Comparison of ENCODE assay signal across 11 cellular contexts in the genomic region with DNA sequence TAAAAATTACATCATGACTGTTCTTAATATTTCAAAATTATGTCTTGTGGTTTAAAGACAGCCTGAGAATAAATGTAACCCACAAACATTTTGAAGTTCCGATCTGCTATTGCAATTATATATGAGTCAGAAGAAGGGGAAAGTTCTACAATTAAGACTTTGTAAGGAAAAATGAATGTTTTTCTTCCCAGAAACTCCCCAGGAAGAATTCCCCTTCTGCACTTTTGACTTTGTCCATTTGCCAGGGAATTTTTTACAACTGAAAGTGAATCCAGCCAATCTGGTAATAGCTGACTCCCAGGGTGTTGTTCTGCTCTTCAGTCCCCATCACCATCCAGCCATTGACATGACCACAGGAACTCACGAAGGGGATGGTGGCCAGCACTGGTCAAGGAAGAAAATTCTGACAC.
DNase-seq lines count a peak whose midpoint lies in the region; ATAC-seq, FAIRE-seq and TF ChIP-seq lines count a peak whose summit lies in the region.
"Had no signal": no experiment of that assay in that cellular context is flagged by ENCODE, and none has a peak within 500 bp of the region (broad histone marks: within the 10 kb centered on the region; RNA-seq: fewer than 3 reads in every experiment).

No MANE protein-coding gene starts in this region.

- H3K4me1 Mint-ChIP-seq in activated CD8-positive, alpha-beta T cell treated with anti-CD3 and anti-CD28 coated beads for 36 hours (ENCODE audit: low read depth): peaks cover 3% of the 10 kb centered on the region
- H3K4me1 Mint-ChIP-seq: neural progenitor cell had no signal

- H3K27me3 ChIP-seq in esophagus squamous epithelium: no peaks in the 10 kb centered on the region
- H3K27me3 ChIP-seq: neural progenitor cell had no signal

- CTCF ChIA-PET in activated CD8-positive, alpha-beta T cell treated with anti-CD3 and anti-CD28 coated beads for 36 hours (lab: Charles Lee): interaction anchor here (0.8 to 0.9 kb wide), 2 partner anchors 9 to 16 kb away, joined by 3 read pairs; no protein-coding TSS in a partner anchor

- ATAC-seq in activated CD8-positive, alpha-beta T cell treated with anti-CD3 and anti-CD28 coated beads for 36 hours: no peak

- peak overlapping the region in 2 of 4 donors; percentile 56 to 74 for H3K27ac ChIP-seq in esophagus squamous epithelium
- H3K27ac ChIP-seq: epithelial cell of prostate, neural progenitor cell had no signal

- no peaks in the 10 kb centered on the region for H3K36me3 ChIP-seq in esophagus squamous epithelium
- H3K36me3 ChIP-seq: neural progenitor cell had no signal

- H3K27me3 Mint-ChIP-seq in activated CD8-positive, alpha-beta T cell treated with anti-CD3 and anti-CD28 coated beads for 36 hours: peaks cover 6% of the 10 kb centered on the region

- H3K9me3 Mint-ChIP-seq in activated CD8-positive, alpha-beta T cell treated with anti-CD3 and anti-CD28 coated beads for 36 hours: no peaks in the 10 kb centered on the region
- H3K9me3 Mint-ChIP-seq: neural progenitor cell had no signal

- intact Hi-C loops in esophagus squamous epithelium (cut with DNase I): no loop called here
- intact Hi-C loops in activated CD8-positive, alpha-beta T cell treated with anti-CD3 and anti-CD28 coated beads for 36 hours (cut with micrococcal nuclease): no loop called here

- POLR2A ChIA-PET in activated CD8-positive, alpha-beta T cell treated with anti-CD3 and anti-CD28 coated beads for 36 hours (lab: Charles Lee): no interaction called here

- 3 to 6% methylated on average over 2 of the region's 2 CpGs for WGBS in esophagus squamous epithelium, 2 donors

- FAIRE-seq in GM12891 (lab: Jason Lieb, UNC): no peak

- no peaks in the 10 kb centered on the region for H3K36me3 Mint-ChIP-seq in activated CD8-positive, alpha-beta T cell treated with anti-CD3 and anti-CD28 coated beads for 36 hours (ENCODE audit: low read depth)
- H3K36me3 Mint-ChIP-seq: neural progenitor cell had no signal

- no peaks in the 10 kb centered on the region for H3K9me3 ChIP-seq in esophagus squamous epithelium

- H3K27ac Mint-ChIP-seq in activated CD8-positive, alpha-beta T cell treated with anti-CD3 and anti-CD28 coated beads for 36 hours: no peak overlapping the region

- no peak overlapping the region for H3K4me3 Mint-ChIP-seq in activated CD8-positive, alpha-beta T cell treated with anti-CD3 and anti-CD28 coated beads for 36 hours
- H3K4me3 Mint-ChIP-seq: neural progenitor cell had no signal

- TF ChIP-seq POLR2A in esophagus squamous epithelium (IDR thresholded peaks at IDR 0.05) (no peak), GM12891 (IDR thresholded peaks at IDR 0.05; ENCODE audit: low read depth, low read length) (no peak)

- DNase-seq in COLO829 (ENCODE audit: low spot score) (peak; percentile 81), RPMI7951 (ENCODE audit: low read depth) (peak; percentile 74), fibroblast of the conjunctiva (ENCODE audit: low read depth) (peak; percentile 50), putamen (ENCODE audit: low spot score) (peak; percentile 21), esophagus squamous epithelium (lab: John Stamatoyannopoulos, UW) (no peak), GM12891 (ENCODE audit: insufficient read length, low spot score) (no peak)
- DNase-seq in activated CD8-positive, alpha-beta T cell treated with anti-CD3 and anti-CD28 coated beads for 36 hours: no peak
- no peak for DNase-seq in activated CD8-positive, alpha-beta memory T cell treated with anti-CD3 and anti-CD28 coated beads, Interleukin-2, amount 50 U/mL, for 48 hours
- DNase-seq: DMS53 had no signal

- H3K4me3 ChIP-seq in esophagus squamous epithelium: no peak overlapping the region
- H3K4me3 ChIP-seq: neural progenitor cell had no signal

- no peak for TF ChIP-seq CTCF in esophagus squamous epithelium (IDR thresholded peaks at IDR 0.05)
- no peak for TF ChIP-seq CTCF in activated CD8-positive, alpha-beta T cell treated with anti-CD3 and anti-CD28 coated beads for 36 hours (IDR thresholded peaks at IDR 0.05)

- peaks cover 0 to 26% (median 15%) of the 10 kb centered on the region in 3 donors for H3K4me1 ChIP-seq in esophagus squamous epithelium
- H3K4me1 ChIP-seq: neural progenitor cell had no signal

TF ChIP-seq in GM12891, 5 proteins besides CTCF, POLR2A, EP300 and RAD21:
- TF ChIP-seq SPI1 (IDR thresholded peaks at IDR 0.05; ENCODE audit: low read depth, low read length) (no peak), PAX5 (IDR thresholded peaks at IDR 0.05; ENCODE audit: insufficient read depth, low read length, severe bottlenecking) (no peak), POLR2AphosphoS5 (IDR thresholded peaks at IDR 0.05; ENCODE audit: low read depth, low read length) (no peak), TAF1 (IDR thresholded peaks at IDR 0.05; ENCODE audit: low read depth, low read length) (no peak), POU2F2 (IDR thresholded peaks at IDR 0.05; ENCODE audit: low read depth, low read length) (no peak)

Comparison
In these comparisons a context has a peak if more than half of its experiments do, and no peak if none do; other contexts are left out.
1. DNase-seq: peak in COLO829 (single experiment), RPMI7951 (single experiment), fibroblast of the conjunctiva (single experiment) and putamen (single experiment); none in esophagus squamous epithelium (single experiment), GM12891 (single experiment), activated CD8-positive, alpha-beta T cell treated with anti-CD3 and anti-CD28 coated beads for 36 hours (single experiment) and activated CD8-positive, alpha-beta memory T cell treated with anti-CD3 and anti-CD28 coated beads, Interleukin-2, amount 50 U/mL, for 48 hours (single experiment).